Comparison of ENCODE assay signal across 8 cellular contexts in genomic region chr13:74132152-74132767, GRCh38. TPM values are rescaled to one million over a fixed set of nuclear protein-coding genes. Genes with fewer than 3 reads are reported as not detected.
DNase-seq lines count a peak whose midpoint lies in the region; ATAC-seq, FAIRE-seq and TF ChIP-seq lines count a peak whose summit lies in the region.

No MANE protein-coding gene starts in this region.

- H3K4me1 ChIP-seq in GM12878 (ENCODE audit: control insufficient read depth, insufficient read depth, low read length) = peaks cover 5% of the 10 kb centered on the region; the same call in 1 of the 2 replicates
- H3K4me1 ChIP-seq in liver (ENCODE audit: control insufficient read depth in 4 of 4, insufficient read depth in 4 of 4, low read length in 3 of 4) = peaks cover 10 to 59% (median 47%) of the 10 kb centered on the region in 4 donors
- peaks cover 35 to 40% of the 10 kb centered on the region in 2 donors for H3K4me1 ChIP-seq in thoracic aorta (ENCODE audit: control insufficient read depth in 1 of 2, low read depth in 2 of 2)

- intact Hi-C loops in CD14-positive monocyte (cut with micrococcal nuclease) = no loop called here
- intact Hi-C loops in GM12878 (cut with micrococcal nuclease; ENCODE audit: unreplicated experiment) = loop anchor here (2.0 to 10.0 kb wide), 2 partner anchors 69 to 167 kb away; no protein-coding TSS in a partner anchor

- CTCF ChIA-PET in GM12878 (lab: Yijun Ruan, JAX) = interaction anchor here (0.6 to 1.0 kb wide), 3 partner anchors 69 to 296 kb away, joined by 3 read pairs; no protein-coding TSS in a partner anchor

- H3K9me3 ChIP-seq in GM12878 (replicated peaks; ENCODE audit: control insufficient read depth, insufficient read depth, low read length) (no peaks in the 10 kb centered on the region), liver (ENCODE audit: control insufficient read depth in 4 of 4, low read length in 3 of 4) (no peaks in the 10 kb centered on the region), thoracic aorta (no peaks in the 10 kb centered on the region)

- H3K27me3 ChIP-seq in GM12878 (replicated peaks in 1 of 2; ENCODE audit: control insufficient read depth in 2 of 2, insufficient read depth in 2 of 2, low read length in 1 of 2) = no peaks in the 10 kb centered on the region
- no peaks in the 10 kb centered on the region for H3K27me3 ChIP-seq in liver (ENCODE audit: control insufficient read depth in 4 of 4, insufficient read depth in 4 of 4, low read length in 3 of 4)
- H3K27me3 ChIP-seq in thoracic aorta (replicated peaks; ENCODE audit: insufficient read depth) = no peaks in the 10 kb centered on the region

- SMC1A ChIA-PET in GM12878 (lab: Charles Lee; ENCODE audit: uncharacterized antibody, unreplicated experiment) = interaction anchor here (0.6 to 2.9 kb wide), 14 partner anchors 11 to 1218 kb away, joined by 3 to 21 read pairs (median 4); no protein-coding TSS in a partner anchor

- H3K9me3 Mint-ChIP-seq in CD14-positive monocyte = peaks cover 0 to 2% (median 2%) of the 10 kb centered on the region in 7 donors

- WGBS in GM12878 (ENCODE audit: insufficient coverage, insufficient replicate concordance, low lambda C conversion rate, missing lambda C conversion rate) = under 1% methylated on average over 17 of the region's 17 CpGs
- WGBS in liver = 14% methylated on average over 17 of the region's 17 CpGs

- 0 out of 2 replicates have a peak overlapping the region, but pooled peaks have one; percentile 48 for H3K27ac ChIP-seq in GM12878 (ENCODE audit: control insufficient read depth, insufficient read depth)
- peak overlapping the region; percentile 68 to 77 for H3K27ac ChIP-seq in liver (ENCODE audit: low read depth in 1 of 2, low read length in 2 of 2)
- H3K27ac ChIP-seq in thoracic aorta = peak overlapping the region; percentile 85 to 98

- H3K9ac ChIP-seq in GM12878 (ENCODE audit: control insufficient read depth, insufficient read depth, low read length) (peak overlapping the region; percentile 48; the same call in 1 of the 2 replicates), liver (ENCODE audit: low read depth in 1 of 2, low read length in 2 of 2) (peak overlapping the region; percentile 12 to 84)

- H3K4me2 ChIP-seq in GM12878 (ENCODE audit: control insufficient read depth, insufficient read depth) = peak overlapping the region; percentile 80

- no TSS peak for BruUV-seq in GM12878 (replicated peaks; lab: Mats Ljungman, UMichigan)

- DNase-seq in CD14-positive monocyte (ENCODE audit: low spot score) (no peak), NCI-H526 (lab: John Stamatoyannopoulos, UW) (peak; percentile 69 to 76), GM12878 (ENCODE audit: low read depth, low spot score) (no peak), thoracic aorta (ENCODE audit: low spot score) (no peak), GM13976 (ENCODE audit: low spot score) (no peak), NAMALWA (ENCODE audit: low spot score) (no peak)

- H3K4me3 ChIP-seq in GM12878 = peak overlapping the region; percentile 82
- H3K4me3 ChIP-seq in liver (ENCODE audit: low read depth in 1 of 3, low read length in 3 of 3) = peak overlapping the region; percentile 80 to 98 (median 85)
- H3K4me3 ChIP-seq in thoracic aorta = peak overlapping the region; percentile 84

- ATAC-seq in GM12878 (no peak), thoracic aorta (ENCODE audit: insufficient number of reproducible peaks, low FRiP score, low read depth) (no peak), GM18868 (IDR thresholded peaks at IDR 0.05; ENCODE audit: unreplicated experiment) (no peak)

- TF ChIP-seq POLR2A in GM12878 (IDR thresholded peaks at IDR 0.05; ENCODE audit: low read depth, low read length) = no peak

- TF ChIP-seq RAD21 in GM12878 (IDR thresholded peaks at IDR 0.05; ENCODE audit: insufficient read depth, low read depth, low read length) = no peak
- TF ChIP-seq RAD21 in liver (IDR thresholded peaks at IDR 0.05) = no peak

- POLR2A ChIA-PET in GM12878 (lab: Charles Lee) = interaction anchor here (0.6 to 1.8 kb wide), 2 partner anchors 105 to 284 kb away, joined by 3 to 6 read pairs; no protein-coding TSS in a partner anchor

- no peak overlapping the region for H3K27ac Mint-ChIP-seq in CD14-positive monocyte

- RAD21 ChIA-PET in GM12878 (lab: Charles Lee; ENCODE audit: unreplicated experiment) = interaction anchor here (0.7 to 3.0 kb wide), 7 partner anchors 69 to 297 kb away, joined by 3 to 12 read pairs (median 4); no protein-coding TSS in a partner anchor

- peaks cover 26% of the 10 kb centered on the region for H3K79me2 ChIP-seq in GM12878 (ENCODE audit: control insufficient read depth, insufficient read depth, low read length)

- H3K4me1 Mint-ChIP-seq in CD14-positive monocyte = peaks cover 14% of the 10 kb centered on the region

- H3K36me3 Mint-ChIP-seq in CD14-positive monocyte = no peaks in the 10 kb centered on the region

- TF ChIP-seq CTCF in CD14-positive monocyte (IDR thresholded peaks at IDR 0.05) (no peak), GM12878 (IDR thresholded peaks at IDR 0.05 in 2 of 3, conservative IDR thresholded peaks at IDR 0.05 in 1 of 3; ENCODE audit: control insufficient read depth in 2 of 3, extremely low read depth in 1 of 3, insufficient read depth in 1 of 3, low read depth in 3 of 3, low read length in 3 of 3) (no peak), liver (IDR thresholded peaks at IDR 0.05; ENCODE audit: low read depth, low read length, missing input control) (no peak), thoracic aorta (IDR thresholded peaks at IDR 0.05) (no peak), GM13976 (IDR thresholded peaks at IDR 0.05; ENCODE audit: borderline replicate concordance, control extremely low read depth, extremely low read depth, insufficient read depth, missing control alignments) (no peak)

- H3K36me3 ChIP-seq in GM12878 (ENCODE audit: control insufficient read depth in 2 of 2, insufficient read depth in 2 of 2, low read length in 1 of 2) (no peaks in the 10 kb centered on the region), liver (ENCODE audit: control insufficient read depth in 4 of 4, insufficient read depth in 3 of 4, low read depth in 1 of 4, low read length in 3 of 4) (no peaks in the 10 kb centered on the region), thoracic aorta (no peaks in the 10 kb centered on the region)

- no peak for TF ChIP-seq EP300 in GM12878 (IDR thresholded peaks at IDR 0.05; ENCODE audit: borderline replicate concordance in 1 of 2, control insufficient read depth in 1 of 2, low read depth in 2 of 2, low read length in 2 of 2)

- H3K4me3 Mint-ChIP-seq in CD14-positive monocyte = peak overlapping the region; percentile 90 to 98

- peaks cover 21 to 31% (median 22%) of the 10 kb centered on the region in 3 donors for H3K27me3 Mint-ChIP-seq in CD14-positive monocyte (ENCODE audit: low read depth in 3 of 3)

- no peak for FAIRE-seq in GM12878 (lab: Jason Lieb, UNC)

- no peaks in the 10 kb centered on the region for H4K20me1 ChIP-seq in GM12878 (ENCODE audit: control insufficient read depth, insufficient read depth)

- H2AFZ ChIP-seq in GM12878 (ENCODE audit: control insufficient read depth, low read depth, low read length) = 0 out of 2 replicates have a peak overlapping the region, but pooled peaks have one; percentile 40

- in situ Hi-C loops in GM12878 (cut with MboI) (no loop called here), GM13976 (cut with MboI; ENCODE audit: low sequenced_read_pairs, unreplicated experiment) (no loop called here)

TF ChIP-seq in liver, 16 proteins besides CTCF, POLR2A, EP300 and RAD21:
- TF ChIP-seq EGR1 (IDR thresholded peaks at IDR 0.05; ENCODE audit: low read depth in 2 of 2) (no peak), RXRA (IDR thresholded peaks at IDR 0.05) (no peak), TAF1 (conservative IDR thresholded peaks at IDR 0.05) (no peak)

RNA-seq across cellular contexts. Expression of gene KLF12, which starts 1.9 kb away (rescaled TPM):
- under 1 TPM; 0.04 to 0.38 TPM for polyA plus RNA-seq in CD14-positive monocyte
- 26.4 and 34.0 TPM in 2 replicates for total RNA-seq in GM12878 (2013; cell fraction: nucleolus; rRNA removed)
- total RNA-seq in GM12878 (2014; rRNA removed) = 0.96 and 1.1 TPM in 2 replicates
- total RNA-seq in GM12878 (2014; rRNA removed; fragmentation: Illumina TruSeq; extraction: Trizol) = 0.78 and 1.2 TPM in 2 replicates
- 2.2 TPM in 2 replicates for total RNA-seq in GM12878 (2021)
- 1.9 TPM for polyA plus RNA-seq in GM12878 (2011; ENCODE audit: low read depth)
- polyA plus RNA-seq in GM12878 (2011; rRNA removed) = 11.4 and 11.5 TPM in 2 replicates
- polyA plus RNA-seq in GM12878 (2011; cell fraction: cytosol; rRNA removed) = 6.2 and 8.2 TPM in 2 replicates
- 16.6 and 21.0 TPM in 2 replicates for polyA plus RNA-seq in GM12878 (2011; cell fraction: nucleus; rRNA removed)
- polyA plus RNA-seq in GM12878 (2012) = 2.8 and 4.2 TPM in 2 replicates
- polyA plus RNA-seq in GM12878 (2014; fragmentation: Illumina TruSeq; extraction: Trizol) = 0.85 and 0.98 TPM in 2 replicates
- under 1 TPM; 0.11 to 0.19 TPM for polyA plus RNA-seq in GM12878 (2014; fragmentation: Nextera tagmentation; extraction: Ambion mirVana)
- 0.38 and 0.41 TPM in 2 replicates for polyA plus RNA-seq in GM12878 (2014; rRNA removed)
- 1 to 10 TPM; 1.0 to 1.4 TPM for polyA plus RNA-seq in GM12878 (2016; fragmentation: Nextera tagmentation; extraction: Ambion mirVana)
- 71.0 and 93.3 TPM in 2 replicates for polyA minus RNA-seq in GM12878 (2011; rRNA and poly(A)+ RNA removed)
- 7.4 and 9.6 TPM in 2 replicates for polyA minus RNA-seq in GM12878 (2011; cell fraction: cytosol; rRNA and poly(A)+ RNA removed)
- 31.7 and 52.0 TPM in 2 replicates for polyA minus RNA-seq in GM12878 (2011; cell fraction: nucleus; rRNA and poly(A)+ RNA removed)
- 10 to 100 TPM in 1 of 2 donors, 1 to 10 TPM in 1; 8.7 to 15.9 TPM for total RNA-seq in liver
- 10 to 100 TPM in 1 of 2 donors, 1 to 10 TPM in 1; 2.4 to 14.0 TPM for polyA plus RNA-seq in liver
- 10 to 100 TPM; 19.9 to 23.8 TPM for total RNA-seq in thoracic aorta

Comparison
In these comparisons a context has a peak if more than half of its experiments do, and no peak if none do; other contexts are left out.
1. DNase-seq: peak in NCI-H526 (2 of 2); none in CD14-positive monocyte (single experiment), GM12878 (single experiment), thoracic aorta (single experiment), GM13976 (single experiment) and NAMALWA (single experiment).
2. Peak in every context shown above with its lines, with median percentiles within 50 percentile points of each other: H3K27ac ChIP-seq and H3K4me3 ChIP-seq.